In genomic region chr2:158098171-158098570, GRCh38 we compare ENCODE assay signal across 22 cellular contexts. TPM values are rescaled to one million over a fixed set of nuclear protein-coding genes. Genes with fewer than 3 reads are reported as not detected.
"Had no signal": no experiment of that assay in that cellular context is flagged by ENCODE, and none has a peak within 500 bp of the region (broad histone marks: within the 10 kb centered on the region; RNA-seq: fewer than 3 reads in every experiment).

No MANE protein-coding gene starts in this region.

- H3K9me3 ChIP-seq: SJSA1 had no signal

- H3K36me3 ChIP-seq: SJSA1 had no signal

- H3K27me3 ChIP-seq: SJSA1 had no signal

- H3K27ac ChIP-seq: SJSA1, SK-N-MC had no signal

- H3K4me3 ChIP-seq: SJSA1, SK-N-MC had no signal

- H3K4me1 ChIP-seq: SJSA1 had no signal

- DNase-seq: Kasumi-1, KG1, MV-4-11, NCI-H1048, NCI-H1105, NCI-H1417, NCI-H1436 treated with DMSO at 0.1 percent for 48 hours, NCI-H1694, NCI-H187 treated with DMSO at 0.1 percent for 48 hours, NCI-H2029 treated with DMSO at 0.1 percent for 48 hours, NCI-H2171 treated with DMSO at 0.1 percent for 48 hours, NCI-H345, NCI-H446 treated with DMSO at 0.1 percent for 48 hours, NCI-H510A treated with DMSO at 0.1 percent for 48 hours, NCI-H526, Right ventricle myocardium superior, RPMI8226, SIG-M5 had no signal

RNA-seq across cellular contexts. Expression of gene UPP2, which starts 3.5 kb away (rescaled TPM):
- total RNA-seq: HT-29, M059J, Right ventricle myocardium superior, SJSA1 had no signal
